ENCODE assay signal across 8 cellular contexts in genomic region chr19:33235269-33235995, GRCh38. TPM values are rescaled to one million over a fixed set of nuclear protein-coding genes. Genes with fewer than 3 reads are reported as not detected.
DNase-seq lines count a peak whose midpoint lies in the region; ATAC-seq and TF ChIP-seq lines count a peak whose summit lies in the region.

No MANE protein-coding gene starts in this region.

- H3K4me2 ChIP-seq in PC-3 (ENCODE audit: low read length), result peak overlapping the region; percentile 69

- H3K27me3 ChIP-seq in PC-3 (ENCODE audit: low read length) (no peaks in the 10 kb centered on the region), neutrophil (no peaks in the 10 kb centered on the region), suprapubic skin (peaks cover 17% of the 10 kb centered on the region)

- DNase-seq in DMS153 (lab: John Stamatoyannopoulos, UW) (peak; percentile 38), PC-3 (peak; percentile 87), fibroblast of mammary gland (ENCODE audit: low read depth) (peak; percentile 64), suprapubic skin (ENCODE audit: low spot score in 2 of 2) (peak; percentile 89 to 92)
- peak; percentile 82 for DNase-seq in activated T-cell treated with anti-CD3 and anti-CD28 coated beads, Interleukin-2, amount 50 U/mL, for 1 hour

- no peaks in the 10 kb centered on the region for H3K79me2 ChIP-seq in PC-3 (ENCODE audit: low read length)

- peak; percentile 79 for TF ChIP-seq CTCF in PC-3 (conservative IDR thresholded peaks at IDR 0.05; ENCODE audit: low read depth, low read length)
- TF ChIP-seq CTCF in fibroblast of mammary gland (conservative IDR thresholded peaks at IDR 0.05; ENCODE audit: control insufficient read depth, insufficient read depth, low read depth, low read length), result peak; percentile 85
- peak; percentile 91 for TF ChIP-seq CTCF in neutrophil (IDR thresholded peaks at IDR 0.05)
- TF ChIP-seq CTCF in suprapubic skin (IDR thresholded peaks at IDR 0.05), result peak; percentile 57 to 85

- no peak overlapping the region; the same call in 1 of the 2 replicates for H3K4me3 ChIP-seq in PC-3 (ENCODE audit: low read length)
- no peak overlapping the region for H3K4me3 ChIP-seq in fibroblast of mammary gland (ENCODE audit: control insufficient read depth, low read depth, low read length)
- no peak overlapping the region for H3K4me3 ChIP-seq in neutrophil (ENCODE audit: low read depth in 1 of 2, low read length in 1 of 2)
- H3K4me3 ChIP-seq in suprapubic skin, result no peak overlapping the region

- H3K9ac ChIP-seq in PC-3 (ENCODE audit: low read length), result no peak overlapping the region

- H3K27ac ChIP-seq in PC-3 (ENCODE audit: low read length), result no peak overlapping the region
- H3K27ac ChIP-seq in neutrophil, result no peak overlapping the region
- no peak overlapping the region for H3K27ac ChIP-seq in suprapubic skin

- ATAC-seq in GM19463 (IDR thresholded peaks at IDR 0.05; ENCODE audit: unreplicated experiment) (peak; percentile 99), HG03571 (IDR thresholded peaks at IDR 0.05; ENCODE audit: unreplicated experiment) (peak; percentile 92), PC-3 (peak; percentile 88)

- H3K9me3 ChIP-seq in PC-3 (ENCODE audit: low read length) (no peaks in the 10 kb centered on the region), neutrophil (no peaks in the 10 kb centered on the region), suprapubic skin (no peaks in the 10 kb centered on the region)

- no peaks in the 10 kb centered on the region for H4K20me1 ChIP-seq in PC-3 (ENCODE audit: low read length)

- 49% methylated on average over 8 of the region's 30 CpGs for WGBS in suprapubic skin

- H3K9me2 ChIP-seq in PC-3 (replicated peaks; ENCODE audit: low read length), result no peaks in the 10 kb centered on the region

- H2AFZ ChIP-seq in PC-3 (ENCODE audit: low read length), result peak overlapping the region; percentile 70; the same call in 1 of the 2 replicates

- BruUV-seq in PC-3 (replicated peaks; lab: Mats Ljungman, UMichigan), result no TSS peak

- POLR2A ChIA-PET in PC-3 (lab: Charles Lee; ENCODE audit: unreplicated experiment), result no interaction called here

- intact Hi-C loops in PC-3 (cut with micrococcal nuclease), result loop anchor here (1.0 to 5.0 kb wide), 3 partner anchors 93 to 535 kb away; no protein-coding TSS in a partner anchor

- H3K4me1 ChIP-seq in PC-3 (ENCODE audit: insufficient read depth, low read length) (no peaks in the 10 kb centered on the region), neutrophil (ENCODE audit: control insufficient read depth in 1 of 2, insufficient read depth in 1 of 2, low read depth in 1 of 2, low read length in 1 of 2) (peaks cover 25 to 37% of the 10 kb centered on the region in 2 experiments), suprapubic skin (peaks cover 4% of the 10 kb centered on the region)

- no peak for TF ChIP-seq EP300 in suprapubic skin (IDR thresholded peaks at IDR 0.05)

- no peaks in the 10 kb centered on the region for H3K36me3 ChIP-seq in PC-3 (ENCODE audit: low read depth, low read length)
- H3K36me3 ChIP-seq in neutrophil, result no peaks in the 10 kb centered on the region
- no peaks in the 10 kb centered on the region for H3K36me3 ChIP-seq in suprapubic skin

- CTCF ChIA-PET in PC-3 (lab: Charles Lee), result interaction anchor here (0.6 kb wide), 1 partner anchor 171 kb away, joined by 5 read pairs; no protein-coding TSS in a partner anchor

- TF ChIP-seq POLR2A in suprapubic skin (IDR thresholded peaks at IDR 0.05), result no peak

- H3F3A ChIP-seq in PC-3 (ENCODE audit: low read length, unreplicated experiment), result no peaks in the 10 kb centered on the region

RNA-seq across cellular contexts. Expression of gene SLC7A10, which starts 9.8 kb away (rescaled TPM):
- total RNA-seq in PC-3 (2014; rRNA removed) (not detected in 2 replicates), suprapubic skin (under 1 TPM in 2 of 4 donors, not detected in 2; 0.38 to 0.93 TPM)

RNA-seq across cellular contexts. Expression of gene LRP3, which starts 41.3 kb away (rescaled TPM):
- total RNA-seq in PC-3 (2014; rRNA removed), result 20.4 and 25.9 TPM in 2 replicates
- 10 to 100 TPM in 3 of 4 donors, 1 to 10 TPM in 1; 9.8 to 17.1 (median 14.0) TPM for total RNA-seq in suprapubic skin

Comparison
In these comparisons a context has a peak if more than half of its experiments do, and no peak if none do; other contexts are left out.
1. DNase-seq: peak in every context shown above with its lines; median percentile 90 in suprapubic skin; 87 in PC-3; 82 in activated T-cell treated with anti-CD3 and anti-CD28 coated beads, Interleukin-2, amount 50 U/mL, for 1 hour; 64 in fibroblast of mammary gland; 38 in DMS153.